In the genomic region with DNA sequence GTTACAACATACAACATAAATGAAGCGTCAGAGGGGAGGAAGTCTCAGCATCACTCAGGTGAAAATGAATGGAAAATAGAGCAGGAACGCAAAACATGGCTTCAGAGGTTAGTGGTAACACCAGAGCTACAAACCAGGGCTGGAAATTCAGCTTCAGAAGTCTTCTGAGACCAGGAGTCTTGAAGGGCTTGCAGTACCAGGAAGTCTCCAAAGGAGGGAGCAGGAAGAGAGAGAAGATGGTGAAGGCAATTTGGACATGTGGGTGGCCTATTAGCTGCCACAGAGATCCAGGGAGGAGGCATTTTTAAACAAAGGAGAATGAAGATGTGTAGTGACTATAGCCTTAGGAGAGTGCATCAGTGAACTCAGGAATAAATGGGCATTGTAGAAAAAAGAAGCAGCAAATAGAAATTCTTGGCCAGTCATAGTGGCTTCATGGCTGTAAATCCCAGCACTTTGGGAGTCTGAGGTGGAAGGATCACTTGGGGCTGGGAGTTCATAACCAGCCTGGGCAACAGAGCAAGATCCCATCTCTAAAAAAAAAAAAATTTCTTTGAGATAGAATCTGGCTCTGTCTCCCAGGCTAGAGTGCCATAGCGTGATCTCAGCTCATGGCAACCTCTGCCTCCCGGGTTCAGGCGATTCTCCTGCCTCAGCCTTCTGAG, we compare ENCODE assay signal across 8 cellular contexts. TPM values are rescaled to one million over a fixed set of nuclear protein-coding genes. Genes with fewer than 3 reads are reported as not detected.
DNase-seq lines count a peak whose midpoint lies in the region; ATAC-seq and TF ChIP-seq lines count a peak whose summit lies in the region.

No MANE protein-coding gene starts in this region.

- no peak overlapping the region for H3K27ac ChIP-seq in gastroesophageal sphincter

- H3K4me3 ChIP-seq in AG09309 (ENCODE audit: control insufficient read depth, low read depth, low read length) (no peak overlapping the region), GM12865 (ENCODE audit: low read depth, low read length) (no peak overlapping the region), gastroesophageal sphincter (no peak overlapping the region)

- no peaks in the 10 kb centered on the region for H3K27me3 ChIP-seq in gastroesophageal sphincter

- H3K4me3 Mint-ChIP-seq in osteocyte (ENCODE audit: unreplicated experiment) = no peak overlapping the region

- TF ChIP-seq POLR2A in gastroesophageal sphincter (IDR thresholded peaks at IDR 0.05) = no peak

- H3K36me3 Mint-ChIP-seq in osteocyte (ENCODE audit: unreplicated experiment) = no peaks in the 10 kb centered on the region

- DNase-seq in AG09309 (ENCODE audit: low read depth) (peak; percentile 57), GM12865 (ENCODE audit: low read depth) (peak; percentile 83), NCI-H526 treated with DMSO at 0.1 percent for 48 hours (lab: John Stamatoyannopoulos, UW) (peak; percentile 39), osteocyte (ENCODE audit: extremely low spot score, unreplicated experiment) (no peak), NCI-H1048 (lab: John Stamatoyannopoulos, UW) (no peak)
- peak; percentile 41 to 43 for DNase-seq in activated T-cell treated with anti-CD3 and anti-CD28 coated beads, Interleukin-2, amount 50 U/mL, for 48 hours

- no peaks in the 10 kb centered on the region for H3K9me3 Mint-ChIP-seq in osteocyte (ENCODE audit: unreplicated experiment)

- H3K4me1 ChIP-seq in gastroesophageal sphincter = no peaks in the 10 kb centered on the region

- no peaks in the 10 kb centered on the region for H3K36me3 ChIP-seq in gastroesophageal sphincter

- H3K9me3 ChIP-seq in gastroesophageal sphincter = no peaks in the 10 kb centered on the region

- WGBS in gastroesophageal sphincter (ENCODE audit: low coverage in 1 of 2), 2 donors = 76 to 79% methylated on average over 4 to 5 of the region's 5 CpGs

- H3K4me1 Mint-ChIP-seq in osteocyte (ENCODE audit: unreplicated experiment) = peaks cover 4% of the 10 kb centered on the region

- no peaks in the 10 kb centered on the region for H3K27me3 Mint-ChIP-seq in osteocyte (ENCODE audit: unreplicated experiment)

- no peak for TF ChIP-seq EP300 in gastroesophageal sphincter (IDR thresholded peaks at IDR 0.05)

- TF ChIP-seq CTCF in AG09309 (IDR thresholded peaks at IDR 0.05; ENCODE audit: control insufficient read depth, insufficient read depth, low read depth, low read length, missing control alignments) (peak; percentile 91), GM12865 (IDR thresholded peaks at IDR 0.05; ENCODE audit: insufficient read depth, low read depth, low read length, missing control alignments) (peak; percentile 85), gastroesophageal sphincter (IDR thresholded peaks at IDR 0.05) (peak in 3 of 4 experiments; percentile 75 to 86 (median 85)), osteocyte (IDR thresholded peaks at IDR 0.05) (peak; percentile 81)

- no peak overlapping the region for H3K27ac Mint-ChIP-seq in osteocyte (ENCODE audit: unreplicated experiment)

- ATAC-seq in HG03108 (IDR thresholded peaks at IDR 0.05; ENCODE audit: unreplicated experiment) (peak; percentile 77), gastroesophageal sphincter (peak; percentile 80)

RNA-seq across cellular contexts. Expression of a gene that starts 9.3 kb away (rescaled TPM):
- total RNA-seq in gastroesophageal sphincter (10 to 100 TPM in 2 of 4 donors, 1 to 10 TPM in 2; 7.2 to 14.5 (median 9.8) TPM), osteocyte (20.4 and 20.9 TPM in 2 replicates)

RNA-seq across cellular contexts. Expression of a gene that starts 23.6 kb away (rescaled TPM):
- total RNA-seq in gastroesophageal sphincter = 100 to 1,000 TPM in 1 of 4 donors, 10 to 100 TPM in 3; 14.5 to 161 (median 16.8) TPM
- 21.9 and 26.5 TPM in 2 replicates for total RNA-seq in osteocyte

Comparison
In these comparisons a context has a peak if more than half of its experiments do, and no peak if none do; other contexts are left out.
1. DNase-seq: peak in AG09309 (single experiment), GM12865 (single experiment), NCI-H526 treated with DMSO at 0.1 percent for 48 hours (single experiment) and activated T-cell treated with anti-CD3 and anti-CD28 coated beads, Interleukin-2, amount 50 U/mL, for 48 hours (2 of 2); none in osteocyte (single experiment) and NCI-H1048 (single experiment).
2. Peak in every context shown above with its lines, with median percentiles within 50 percentile points of each other: CTCF ChIP-seq.